In the genomic region with DNA sequence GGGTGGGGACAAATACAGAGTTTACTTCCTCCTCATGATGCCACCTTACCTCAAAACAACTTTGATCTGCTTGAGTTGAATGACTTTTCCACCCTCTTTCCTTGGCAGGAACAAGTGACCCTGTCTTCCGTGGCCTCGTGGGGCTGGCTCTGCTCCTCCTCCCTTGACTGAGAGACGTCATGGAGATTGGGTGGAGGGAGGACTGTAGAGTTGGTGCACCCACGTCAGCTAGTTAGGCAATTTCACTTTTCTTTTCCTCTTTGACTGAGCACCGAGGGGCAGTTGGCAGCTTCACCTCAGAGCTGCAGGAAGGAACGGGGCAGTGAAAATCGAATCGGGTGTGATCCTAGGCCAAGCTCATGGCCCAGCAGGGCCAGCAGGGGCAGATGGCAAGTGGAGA, we compare ENCODE assay signal across 8 cellular contexts. TPM values are rescaled to one million over a fixed set of nuclear protein-coding genes. Genes with fewer than 3 reads are reported as not detected.
DNase-seq lines count a peak whose midpoint lies in the region; ATAC-seq and TF ChIP-seq lines count a peak whose summit lies in the region.

A gene (plus strand): TSS at position 251 of the 400 bp plus-strand sequence. CDS start 109 bp downstream, at position 360.

- intact Hi-C loops in Right ventricle myocardium superior (cut with DNase I), result no loop called here

- ATAC-seq in HG03097 (IDR thresholded peaks at IDR 0.05; ENCODE audit: low FRiP score, unreplicated experiment), result peak; percentile 72
- ATAC-seq in Right ventricle myocardium superior (ENCODE audit: poor library complexity), result peak; percentile 63

- in situ Hi-C loops in GM18951 (cut with MboI; ENCODE audit: low sequenced_read_pairs, unreplicated experiment), result no loop called here

- DNase-seq in activated CD4-positive, alpha-beta T cell treated with anti-CD3 and anti-CD28 coated beads, Interleukin-2, amount 50 U/mL, for 48 hours, result peak; percentile 77 to 84
- DNase-seq in Right ventricle myocardium superior, result peak; percentile 52
- DNase-seq in stimulated activated CD8-positive, alpha-beta memory T cell treated with anti-CD3 and anti-CD28 coated beads, Interleukin-12 subunit alpha, Interleukin-12 subunit beta, amount 100 ng/mL, for 1 hour (ENCODE audit: low read depth), result peak; percentile 68
- DNase-seq in NCI-H187 (lab: John Stamatoyannopoulos, UW), result no peak
- no peak for DNase-seq in NCI-H2227 treated with DMSO at 0.1 percent for 48 hours (lab: John Stamatoyannopoulos, UW)
- no peak for DNase-seq in NCI-H1048 (lab: John Stamatoyannopoulos, UW)

- peak; percentile 80 for TF ChIP-seq POLR2A in GM18951 (IDR thresholded peaks at IDR 0.05; ENCODE audit: extremely low read depth, insufficient read depth, insufficient read length)

RNA-seq across cellular contexts. Expression of the gene that starts here (rescaled TPM):
- 0.56 TPM for total RNA-seq in Right ventricle myocardium superior

Comparison
In these comparisons a context has a peak if more than half of its experiments do, and no peak if none do; other contexts are left out.
1. Peak in DNase-seq and ATAC-seq in Right ventricle myocardium superior; RNA of the gene not detected or under 1 TPM.
2. DNase-seq: peak in activated CD4-positive, alpha-beta T cell treated with anti-CD3 and anti-CD28 coated beads, Interleukin-2, amount 50 U/mL, for 48 hours (2 of 2) and stimulated activated CD8-positive, alpha-beta memory T cell treated with anti-CD3 and anti-CD28 coated beads, Interleukin-12 subunit alpha, Interleukin-12 subunit beta, amount 100 ng/mL, for 1 hour (single experiment); none in NCI-H187 (0 of 2), NCI-H2227 treated with DMSO at 0.1 percent for 48 hours (single experiment) and NCI-H1048 (single experiment).